16 cellular contexts compared by ENCODE assay signal in the genomic region with DNA sequence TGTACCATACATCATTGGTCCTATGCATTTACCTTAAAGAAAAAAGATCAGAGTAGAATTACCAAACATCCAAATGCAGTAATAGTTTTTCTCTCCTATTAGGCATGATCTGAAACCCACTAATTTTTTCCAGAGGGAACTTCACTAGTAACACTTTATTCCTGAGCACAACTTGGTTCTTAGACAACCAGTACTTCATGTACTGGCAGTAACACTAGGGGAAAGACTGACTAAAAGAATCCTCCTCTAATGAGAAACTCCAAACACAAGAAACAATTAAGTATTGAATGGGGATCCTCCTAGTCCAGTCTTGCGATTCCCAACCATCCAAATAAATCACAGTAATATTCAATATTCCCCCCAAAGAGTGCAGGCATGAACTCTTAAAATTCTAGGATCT. TPM values are rescaled to one million over a fixed set of nuclear protein-coding genes. Genes with fewer than 3 reads are reported as not detected.
DNase-seq lines count a peak whose midpoint lies in the region; ATAC-seq lines count a peak whose summit lies in the region.
"Had no signal": no experiment of that assay in that cellular context is flagged by ENCODE, and none has a peak within 500 bp of the region (broad histone marks: within the 10 kb centered on the region; RNA-seq: fewer than 3 reads in every experiment).

No MANE protein-coding gene starts in this region.

- no peaks in the 10 kb centered on the region for H3K27me3 ChIP-seq in right cardiac atrium (ENCODE audit: control insufficient read depth, insufficient read depth)
- no peaks in the 10 kb centered on the region for H3K27me3 ChIP-seq in rectal smooth muscle tissue (ENCODE audit: control insufficient read depth, insufficient read depth, low read length)
- H3K27me3 ChIP-seq: MG63, spleen, testis had no signal

- intact Hi-C loops in Right ventricle myocardium inferior (cut with DNase I) (no loop called here), cardiac septum (cut with DNase I) (loop anchor here (5.0 kb wide), 1 partner anchor 35 kb away; no protein-coding TSS in a partner anchor), right cardiac atrium (cut with DNase I) (no loop called here)

- peak; percentile 52 for ATAC-seq in Right ventricle myocardium inferior
- ATAC-seq in right cardiac atrium = peak; percentile 28 to 45
- ATAC-seq in GM21360 (IDR thresholded peaks at IDR 0.05; ENCODE audit: unreplicated experiment) = no peak
- no peak for ATAC-seq in HG03108 (IDR thresholded peaks at IDR 0.05; ENCODE audit: unreplicated experiment)
- no peak for ATAC-seq in GM21528 (IDR thresholded peaks at IDR 0.05; ENCODE audit: low FRiP score, unreplicated experiment)
- ATAC-seq: activated T-cell treated with anti-CD3 and anti-CD28 coated beads, Interleukin-2, amount 50 U/mL, for 4 hours had no signal

- H3K9me3 ChIP-seq in right cardiac atrium (ENCODE audit: control insufficient read depth, low read length) = no peaks in the 10 kb centered on the region
- H3K9me3 ChIP-seq: MG63, spleen, testis had no signal

- H3K36me3 ChIP-seq in rectal smooth muscle tissue (ENCODE audit: control insufficient read depth, insufficient read depth, low read length) = no peaks in the 10 kb centered on the region
- H3K36me3 ChIP-seq: spleen had no signal

- DNase-seq in Right ventricle myocardium inferior (ENCODE audit: missing footprints) (no peak), cardiac septum (ENCODE audit: low spot score) (no peak), right cardiac atrium (no peak)
- no peak for DNase-seq in stimulated activated naive CD4-positive, alpha-beta T cell (lab: John Stamatoyannopoulos, UW)
- DNase-seq: activated CD4-positive, alpha-beta T cell treated with anti-CD3 and anti-CD28 coated beads, Interleukin-2, amount 10 ng/mL, durations not matched to agents 24 days and 14 days; activated T-cell treated with anti-CD3 and anti-CD28 coated beads, Interleukin-2, amount 50 U/mL, for 4 hours; DND-41; MG63; NCI-H82; spleen; testis had no signal

- no peak overlapping the region for H3K9ac ChIP-seq in rectal smooth muscle tissue (ENCODE audit: low read length)

- no peak overlapping the region for H3K4me3 ChIP-seq in right cardiac atrium (ENCODE audit: low read length)
- no peak overlapping the region for H3K4me3 ChIP-seq in rectal smooth muscle tissue (ENCODE audit: low read length)
- H3K4me3 ChIP-seq: MG63, spleen, testis had no signal

- WGBS in right cardiac atrium = 78% methylated on average over 1 of the region's 1 CpG

- H3K4me1 ChIP-seq in right cardiac atrium (ENCODE audit: control insufficient read depth, insufficient read depth, low read length) = peaks cover 3% of the 10 kb centered on the region
- peaks cover 35% of the 10 kb centered on the region for H3K4me1 ChIP-seq in rectal smooth muscle tissue (ENCODE audit: control insufficient read depth, insufficient read depth, low read length)
- H3K4me1 ChIP-seq: testis had no signal

- H3K27ac ChIP-seq in right cardiac atrium (ENCODE audit: low read length) (peak overlapping the region; percentile 36), rectal smooth muscle tissue (ENCODE audit: low read depth, low read length) (peak overlapping the region; percentile 68)
- H3K27ac ChIP-seq: C4-2B had no signal

RNA-seq across cellular contexts. Expression of a gene that starts 49.0 kb away (rescaled TPM):
- total RNA-seq in Right ventricle myocardium inferior (9.3 TPM), cardiac septum (18.8 TPM), right cardiac atrium (10 to 100 TPM; 31.1 to 43.7 (median 41.2) TPM)
- 16.4 TPM for polyA plus RNA-seq in right cardiac atrium
- total RNA-seq: activated CD4-positive, alpha-beta T cell treated with anti-CD3 and anti-CD28 coated beads, Interleukin-2, amount 10 ng/mL, durations not matched to agents 24 days and 14 days had no signal

Comparison
In these comparisons a context has a peak if more than half of its experiments do, and no peak if none do; other contexts are left out.
1. ATAC-seq: peak in Right ventricle myocardium inferior (single experiment) and right cardiac atrium (2 of 2); none in GM21360 (single experiment), HG03108 (single experiment) and GM21528 (single experiment).